18 cellular contexts compared by ENCODE assay signal in the genomic region with DNA sequence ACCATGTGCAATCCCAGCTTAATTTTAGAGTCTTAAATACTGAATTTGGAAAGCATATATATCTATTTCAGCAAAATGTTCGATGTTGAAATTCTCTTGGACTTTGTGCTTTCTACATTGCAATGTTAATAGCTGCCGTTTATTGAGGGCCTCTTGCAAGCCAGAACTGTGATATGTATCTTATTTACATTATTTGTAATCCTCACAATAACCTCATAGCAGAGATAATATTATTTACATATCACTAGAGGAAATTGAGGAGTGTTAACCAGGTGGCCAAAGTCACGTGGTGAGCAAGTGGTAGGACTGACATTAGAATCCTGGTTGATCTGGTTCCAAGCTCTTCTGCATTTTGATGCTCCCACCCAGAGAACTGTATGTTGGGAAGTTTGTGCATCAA.
DNase-seq lines count a peak whose midpoint lies in the region; ATAC-seq and TF ChIP-seq lines count a peak whose summit lies in the region.
"Had no signal": no experiment of that assay in that cellular context is flagged by ENCODE, and none has a peak within 500 bp of the region (broad histone marks: within the 10 kb centered on the region; RNA-seq: fewer than 3 reads in every experiment).

No MANE protein-coding gene starts in this region.

- H3K9me3 Mint-ChIP-seq in Caco-2 (ENCODE audit: unreplicated experiment): no peaks in the 10 kb centered on the region
- H3K9me3 Mint-ChIP-seq: CD8-positive, alpha-beta memory T cell had no signal

- H3K4me1 ChIP-seq in Caco-2 (peaks cover 15% of the 10 kb centered on the region), colonic mucosa (peaks cover 4% of the 10 kb centered on the region), mucosa of descending colon (ENCODE audit: low read depth) (peaks cover 15% of the 10 kb centered on the region)
- H3K4me1 ChIP-seq: SJCRH30 had no signal

- H3K27me3 Mint-ChIP-seq in Caco-2 (ENCODE audit: insufficient read depth, unreplicated experiment): no peaks in the 10 kb centered on the region
- H3K27me3 Mint-ChIP-seq: CD8-positive, alpha-beta memory T cell had no signal

- TF ChIP-seq CTCF in Caco-2 (IDR thresholded peaks at IDR 0.05; ENCODE audit: insufficient read depth in 1 of 2, low read depth in 1 of 2, low read length in 1 of 2, severe bottlenecking in 1 of 2, unreplicated experiment in 1 of 2) (no peak), LNCaP clone FGC (IDR thresholded peaks at IDR 0.05; ENCODE audit: control insufficient read depth, extremely low read depth, insufficient read depth) (no peak), colonic mucosa (IDR thresholded peaks at IDR 0.05) (no peak), mucosa of descending colon (IDR thresholded peaks at IDR 0.05) (no peak)

- no peak overlapping the region for H3K4me3 Mint-ChIP-seq in Caco-2 (ENCODE audit: unreplicated experiment)
- H3K4me3 Mint-ChIP-seq: CD8-positive, alpha-beta memory T cell had no signal

- peak; percentile 27 to 56 for DNase-seq in Caco-2
- peak; percentile 86 for DNase-seq in LNCaP clone FGC (ENCODE audit: low read depth)
- peak; percentile 76 for DNase-seq in colonic mucosa
- DNase-seq in mucosa of descending colon: peak in 1 of 3 donors; percentile 73
- DNase-seq in NCI-H226: no peak
- no peak for DNase-seq in kidney tubule cell (ENCODE audit: low spot score)
- no peak for DNase-seq in medulla oblongata (ENCODE audit: extremely low spot score)
- DNase-seq: CD8-positive, alpha-beta memory T cell; GF-D8; MV-4-11; NCI-H1417 treated with DMSO at 0.1 percent for 48 hours; NCI-H2081 treated with DMSO at 0.1 percent for 48 hours; NCI-H510A treated with DMSO at 0.1 percent for 48 hours; NK-92 treated with Interleukin-12 subunit alpha and Interleukin-12 subunit beta, amount 100 ng/mL, for 24 hours; PC-9; SJCRH30 had no signal

- no peaks in the 10 kb centered on the region for H3K36me3 Mint-ChIP-seq in Caco-2 (ENCODE audit: insufficient read depth, unreplicated experiment)

- H3K36me3 ChIP-seq in Caco-2 (ENCODE audit: control insufficient read depth, insufficient read depth, low read length) (no peaks in the 10 kb centered on the region), colonic mucosa (no peaks in the 10 kb centered on the region), mucosa of descending colon (ENCODE audit: low read depth) (no peaks in the 10 kb centered on the region)
- H3K36me3 ChIP-seq: BLaER1, SJCRH30 had no signal

- no TSS peak for BruUV-seq in Caco-2 (replicated peaks; lab: Mats Ljungman, UMichigan)

- H3K27me3 ChIP-seq in Caco-2 (replicated peaks; ENCODE audit: control insufficient read depth, insufficient read depth, low read length) (no peaks in the 10 kb centered on the region), colonic mucosa (no peaks in the 10 kb centered on the region)
- H3K27me3 ChIP-seq: BLaER1 had no signal

- POLR2A ChIA-PET in Caco-2 (lab: Charles Lee): no interaction called here

- H3K9me3 ChIP-seq in Caco-2 (no peaks in the 10 kb centered on the region), colonic mucosa (no peaks in the 10 kb centered on the region), mucosa of descending colon (no peaks in the 10 kb centered on the region)
- H3K9me3 ChIP-seq: BLaER1, SJCRH30 had no signal

- intact Hi-C loops in Caco-2 (cut with micrococcal nuclease; ENCODE audit: unreplicated experiment) (no loop called here), colonic mucosa (cut with DNase I) (no loop called here), mucosa of descending colon (cut with DNase I, micrococcal nuclease) (no loop called here)

- CTCF ChIA-PET in Caco-2 (lab: Charles Lee): no interaction called here

- no peak overlapping the region for H3K27ac ChIP-seq in colonic mucosa
- H3K27ac ChIP-seq: BLaER1, PC-9, SJCRH30 had no signal

- H3K4me1 Mint-ChIP-seq in Caco-2 (ENCODE audit: low read depth, unreplicated experiment): peaks cover 7% of the 10 kb centered on the region
- H3K4me1 Mint-ChIP-seq: CD8-positive, alpha-beta memory T cell had no signal

- H3K27ac Mint-ChIP-seq in Caco-2 (ENCODE audit: unreplicated experiment): no peak overlapping the region
- H3K27ac Mint-ChIP-seq: CD8-positive, alpha-beta memory T cell had no signal

- ATAC-seq in mucosa of descending colon: peak; percentile 87
- ATAC-seq in HG03039 (IDR thresholded peaks at IDR 0.05; ENCODE audit: unreplicated experiment): no peak

- H3K4me3 ChIP-seq in Caco-2 (ENCODE audit: low read depth, low read length) (no peak overlapping the region), LNCaP clone FGC (ENCODE audit: low read depth, low read length) (no peak overlapping the region), colonic mucosa (no peak overlapping the region), mucosa of descending colon (no peak overlapping the region)
- H3K4me3 ChIP-seq: BLaER1, PC-9, SJCRH30 had no signal

- no peak overlapping the region for H3K9ac ChIP-seq in colonic mucosa (ENCODE audit: low read depth in 2 of 2, low read length in 2 of 2)
- H3K9ac ChIP-seq: BLaER1 had no signal

Comparison
In these comparisons a context has a peak if more than half of its experiments do, and no peak if none do; other contexts are left out.
1. DNase-seq: peak in Caco-2 (2 of 2), LNCaP clone FGC (single experiment) and colonic mucosa (single experiment); none in NCI-H226 (single experiment), kidney tubule cell (single experiment) and medulla oblongata (single experiment).